Comparison of ENCODE assay signal across 12 cellular contexts in the genomic region with DNA sequence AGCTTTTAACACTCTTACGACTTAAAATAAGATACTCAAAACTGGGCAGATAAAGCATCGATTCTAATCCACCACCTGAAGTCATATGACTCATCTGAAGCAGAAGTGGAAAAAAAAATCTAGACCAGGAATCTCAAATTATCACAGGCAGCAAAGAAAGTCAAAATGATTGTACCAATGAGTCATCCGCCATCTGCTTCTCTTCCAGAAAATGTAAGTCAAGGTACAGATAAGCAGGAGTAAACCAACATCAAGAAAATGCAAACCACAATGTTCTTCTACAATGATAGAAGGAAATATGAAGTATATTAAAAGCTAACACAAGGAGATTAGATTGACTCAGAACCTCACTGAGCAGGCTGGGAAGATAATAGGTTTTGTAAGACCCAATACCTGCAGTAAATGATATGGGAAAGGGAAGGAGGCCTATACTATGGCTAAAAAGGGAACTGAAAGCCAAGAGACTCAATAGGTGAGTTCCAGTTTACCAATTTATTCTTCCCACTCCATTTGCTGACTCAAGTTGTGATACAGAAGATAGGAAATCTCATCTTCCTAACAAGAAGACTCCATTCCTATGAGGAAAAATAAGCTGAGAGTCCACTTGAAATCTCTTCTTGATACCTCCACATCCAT.
A peak's percentile ranks its signal among the peaks of the same experiment; 100 is the strongest.
DNase-seq lines count a peak whose midpoint lies in the region; ATAC-seq and TF ChIP-seq lines count a peak whose summit lies in the region.
"Had no signal": no experiment of that assay in that cellular context is flagged by ENCODE, and none has a peak within 500 bp of the region (broad histone marks: within the 10 kb centered on the region; RNA-seq: fewer than 3 reads in every experiment).

No MANE protein-coding gene starts in this region.

- H2AFZ ChIP-seq in PC-3 (ENCODE audit: low read length): no peak overlapping the region

- no TSS peak for BruUV-seq in PC-3 (replicated peaks; lab: Mats Ljungman, UMichigan)

- intact Hi-C loops in activated CD4-positive, alpha-beta memory T cell treated with anti-CD3 and anti-CD28 coated beads for 36 hours (cut with micrococcal nuclease): loop anchor here (1.0 to 2.0 kb wide), 6 partner anchors 79 to 415 kb away; no protein-coding TSS in a partner anchor
- intact Hi-C loops in PC-3 (cut with micrococcal nuclease): no loop called here

- H3K36me3 ChIP-seq in PC-3 (ENCODE audit: low read depth, low read length): no peaks in the 10 kb centered on the region
- H3K36me3 ChIP-seq: upper lobe of left lung had no signal

- H3K9me3 Mint-ChIP-seq in activated CD4-positive, alpha-beta memory T cell treated with anti-CD3 and anti-CD28 coated beads for 36 hours: no peaks in the 10 kb centered on the region
- peaks cover 2% of the 10 kb centered on the region for H3K9me3 Mint-ChIP-seq in activated CD4-positive, alpha-beta memory T cell treated with anti-CD3 and anti-CD28 coated beads, Interleukin-2, amount 10 ng/mL, durations not matched to agents 7 days and 5 days
- no peaks in the 10 kb centered on the region for H3K9me3 Mint-ChIP-seq in stimulated activated memory B cell treated with anti-CD40 and anti-IgM and Interleukin-4, amounts not matched to agents 10 μg/mL and 1 μg/mL and 100 μg/mL, for 72 hours
- peaks cover 10% of the 10 kb centered on the region for H3K9me3 Mint-ChIP-seq in chondrocyte (ENCODE audit: low read depth)

- peaks cover 48% of the 10 kb centered on the region for H3K4me1 Mint-ChIP-seq in activated CD4-positive, alpha-beta memory T cell treated with anti-CD3 and anti-CD28 coated beads for 36 hours (ENCODE audit: low read depth)
- peaks cover 35% of the 10 kb centered on the region for H3K4me1 Mint-ChIP-seq in activated CD4-positive, alpha-beta memory T cell treated with anti-CD3 and anti-CD28 coated beads, Interleukin-2, amount 10 ng/mL, durations not matched to agents 7 days and 5 days
- H3K4me1 Mint-ChIP-seq in stimulated activated memory B cell treated with anti-CD40 and anti-IgM and Interleukin-4, amounts not matched to agents 10 μg/mL and 1 μg/mL and 100 μg/mL, for 72 hours: peaks cover 55% of the 10 kb centered on the region
- H3K4me1 Mint-ChIP-seq in chondrocyte (ENCODE audit: low read depth): peaks cover 4% of the 10 kb centered on the region

- H3K4me3 ChIP-seq in PC-3 (ENCODE audit: low read length): no peak overlapping the region
- no peak overlapping the region for H3K4me3 ChIP-seq in choroid plexus epithelial cell (ENCODE audit: low read depth, low read length)
- H3K4me3 ChIP-seq: upper lobe of left lung had no signal

- CTCF ChIA-PET in activated CD4-positive, alpha-beta memory T cell treated with anti-CD3 and anti-CD28 coated beads for 36 hours (lab: Charles Lee): interaction anchor here (0.8 to 2.2 kb wide), 3 partner anchors 92 to 415 kb away, joined by 3 to 9 read pairs (median 3); partner anchors contain the start of gene PPA2
- CTCF ChIA-PET in activated CD4-positive, alpha-beta memory T cell treated with anti-CD3 and anti-CD28 coated beads, Interleukin-2, amount 10 ng/mL, durations not matched to agents 7 days and 5 days (lab: Charles Lee): no interaction called here
- CTCF ChIA-PET in PC-3 (lab: Charles Lee): no interaction called here

- H3K9ac ChIP-seq in PC-3 (ENCODE audit: low read length): no peak overlapping the region

- DNase-seq in activated CD4-positive, alpha-beta memory T cell treated with anti-CD3 and anti-CD28 coated beads for 36 hours: no peak
- no peak for DNase-seq in activated CD4-positive, alpha-beta memory T cell treated with anti-CD3 and anti-CD28 coated beads, Interleukin-2, amount 10 ng/mL, durations not matched to agents 7 days and 5 days
- DNase-seq in PC-3 (peak; percentile 75), choroid plexus epithelial cell (ENCODE audit: low read depth) (peak; percentile 14), substantia nigra (lab: John Stamatoyannopoulos, UW) (no peak), dedifferentiated amniotic fluid mesenchymal stem cell (ENCODE audit: extremely low spot score) (no peak), chondrocyte (ENCODE audit: low spot score) (no peak)
- DNase-seq: activated gamma-delta T cell treated with Interleukin-2 at 50 U/mL for 16 hours, KG1, posterior cingulate gyrus, upper lobe of left lung had no signal

- no peaks in the 10 kb centered on the region for H3K9me3 ChIP-seq in PC-3 (ENCODE audit: low read length)
- H3K9me3 ChIP-seq: upper lobe of left lung had no signal

- no peaks in the 10 kb centered on the region for H3K9me2 ChIP-seq in PC-3 (replicated peaks; ENCODE audit: low read length)

- H3K79me2 ChIP-seq in PC-3 (ENCODE audit: low read length): no peaks in the 10 kb centered on the region

- peaks cover 2% of the 10 kb centered on the region for H3K27me3 Mint-ChIP-seq in activated CD4-positive, alpha-beta memory T cell treated with anti-CD3 and anti-CD28 coated beads for 36 hours
- H3K27me3 Mint-ChIP-seq in activated CD4-positive, alpha-beta memory T cell treated with anti-CD3 and anti-CD28 coated beads, Interleukin-2, amount 10 ng/mL, durations not matched to agents 7 days and 5 days: peaks cover 3% of the 10 kb centered on the region
- H3K27me3 Mint-ChIP-seq in stimulated activated memory B cell treated with anti-CD40 and anti-IgM and Interleukin-4, amounts not matched to agents 10 μg/mL and 1 μg/mL and 100 μg/mL, for 72 hours: no peaks in the 10 kb centered on the region
- peaks cover 4% of the 10 kb centered on the region for H3K27me3 Mint-ChIP-seq in chondrocyte (ENCODE audit: low read depth)

- H3K4me2 ChIP-seq in PC-3 (ENCODE audit: low read length): peak overlapping the region; percentile 13; the same call in 1 of the 2 replicates

- no peak overlapping the region for H3K4me3 Mint-ChIP-seq in activated CD4-positive, alpha-beta memory T cell treated with anti-CD3 and anti-CD28 coated beads for 36 hours
- H3K4me3 Mint-ChIP-seq in activated CD4-positive, alpha-beta memory T cell treated with anti-CD3 and anti-CD28 coated beads, Interleukin-2, amount 10 ng/mL, durations not matched to agents 7 days and 5 days: no peak overlapping the region
- peak overlapping the region; percentile 9 for H3K4me3 Mint-ChIP-seq in stimulated activated memory B cell treated with anti-CD40 and anti-IgM and Interleukin-4, amounts not matched to agents 10 μg/mL and 1 μg/mL and 100 μg/mL, for 72 hours
- H3K4me3 Mint-ChIP-seq in chondrocyte (ENCODE audit: unreplicated experiment): no peak overlapping the region

- POLR2A ChIA-PET in activated CD4-positive, alpha-beta memory T cell treated with anti-CD3 and anti-CD28 coated beads for 36 hours (lab: Charles Lee): interaction anchor here (0.8 to 1.9 kb wide), 5 partner anchors 79 to 248 kb away, joined by 3 to 9 read pairs (median 3); no protein-coding TSS in a partner anchor
- POLR2A ChIA-PET in activated CD4-positive, alpha-beta memory T cell treated with anti-CD3 and anti-CD28 coated beads, Interleukin-2, amount 10 ng/mL, durations not matched to agents 7 days and 5 days (lab: Charles Lee): no interaction called here
- POLR2A ChIA-PET in PC-3 (lab: Charles Lee; ENCODE audit: unreplicated experiment): interaction anchor here (0.5 to 0.7 kb wide), 2 partner anchors 193 to 438 kb away, joined by 3 to 4 read pairs; no protein-coding TSS in a partner anchor

- H3K4me1 ChIP-seq in PC-3 (ENCODE audit: insufficient read depth, low read length): peaks cover 46% of the 10 kb centered on the region

- no peaks in the 10 kb centered on the region for H3K36me3 Mint-ChIP-seq in activated CD4-positive, alpha-beta memory T cell treated with anti-CD3 and anti-CD28 coated beads for 36 hours
- no peaks in the 10 kb centered on the region for H3K36me3 Mint-ChIP-seq in activated CD4-positive, alpha-beta memory T cell treated with anti-CD3 and anti-CD28 coated beads, Interleukin-2, amount 10 ng/mL, durations not matched to agents 7 days and 5 days (ENCODE audit: low read depth)
- no peaks in the 10 kb centered on the region for H3K36me3 Mint-ChIP-seq in stimulated activated memory B cell treated with anti-CD40 and anti-IgM and Interleukin-4, amounts not matched to agents 10 μg/mL and 1 μg/mL and 100 μg/mL, for 72 hours
- H3K36me3 Mint-ChIP-seq in chondrocyte (ENCODE audit: low read depth): no peaks in the 10 kb centered on the region

- H3F3A ChIP-seq in PC-3 (ENCODE audit: low read length, unreplicated experiment): peaks cover 7% of the 10 kb centered on the region

- no peaks in the 10 kb centered on the region for H3K27me3 ChIP-seq in PC-3 (ENCODE audit: low read length)
- H3K27me3 ChIP-seq: upper lobe of left lung had no signal

- H4K20me1 ChIP-seq in PC-3 (ENCODE audit: low read length): no peaks in the 10 kb centered on the region

- TF ChIP-seq CTCF in PC-3 (conservative IDR thresholded peaks at IDR 0.05; ENCODE audit: low read depth, low read length) (no peak), choroid plexus epithelial cell (conservative IDR thresholded peaks at IDR 0.05; ENCODE audit: low read depth, low read length) (no peak), chondrocyte (IDR thresholded peaks at IDR 0.05) (no peak)

- H3K27ac ChIP-seq in PC-3 (ENCODE audit: low read length): peak overlapping the region; percentile 42
- no peak overlapping the region for H3K27ac ChIP-seq in substantia nigra (ENCODE audit: low read depth, low read length, poor library complexity, severe bottlenecking)

- peak overlapping the region; percentile 72 for H3K27ac Mint-ChIP-seq in activated CD4-positive, alpha-beta memory T cell treated with anti-CD3 and anti-CD28 coated beads for 36 hours
- H3K27ac Mint-ChIP-seq in activated CD4-positive, alpha-beta memory T cell treated with anti-CD3 and anti-CD28 coated beads, Interleukin-2, amount 10 ng/mL, durations not matched to agents 7 days and 5 days: no peak overlapping the region
- H3K27ac Mint-ChIP-seq in stimulated activated memory B cell treated with anti-CD40 and anti-IgM and Interleukin-4, amounts not matched to agents 10 μg/mL and 1 μg/mL and 100 μg/mL, for 72 hours: peak overlapping the region; percentile 67
- H3K27ac Mint-ChIP-seq in chondrocyte (ENCODE audit: unreplicated experiment): no peak overlapping the region

- ATAC-seq in PC-3: peak; percentile 5; the same call in 1 of the 2 replicates
- ATAC-seq in stimulated activated memory B cell treated with anti-CD40 and anti-IgM and Interleukin-4, amounts not matched to agents 10 μg/mL and 1 μg/mL and 100 μg/mL, for 72 hours: no peak

Comparison
In these comparisons a context has a peak if more than half of its experiments do, and no peak if none do; other contexts are left out.
1. H3K27ac Mint-ChIP-seq: peak in activated CD4-positive, alpha-beta memory T cell treated with anti-CD3 and anti-CD28 coated beads for 36 hours (single experiment) and stimulated activated memory B cell treated with anti-CD40 and anti-IgM and Interleukin-4, amounts not matched to agents 10 μg/mL and 1 μg/mL and 100 μg/mL, for 72 hours (single experiment); none in activated CD4-positive, alpha-beta memory T cell treated with anti-CD3 and anti-CD28 coated beads, Interleukin-2, amount 10 ng/mL, durations not matched to agents 7 days and 5 days (single experiment) and chondrocyte (single experiment).
2. DNase-seq: peak in PC-3 (single experiment) and choroid plexus epithelial cell (single experiment); none in activated CD4-positive, alpha-beta memory T cell treated with anti-CD3 and anti-CD28 coated beads for 36 hours (single experiment), activated CD4-positive, alpha-beta memory T cell treated with anti-CD3 and anti-CD28 coated beads, Interleukin-2, amount 10 ng/mL, durations not matched to agents 7 days and 5 days (single experiment), substantia nigra (0 of 49), dedifferentiated amniotic fluid mesenchymal stem cell (single experiment) and chondrocyte (single experiment).